ENCODE assay signal across 9 cellular contexts in genomic region chr13:41428155-41428554, GRCh38. TPM values are rescaled to one million over a fixed set of nuclear protein-coding genes. Genes with fewer than 3 reads are reported as not detected.
DNase-seq lines count a peak whose midpoint lies in the region; ATAC-seq and TF ChIP-seq lines count a peak whose summit lies in the region.
"Had no signal": no experiment of that assay in that cellular context is flagged by ENCODE, and none has a peak within 500 bp of the region (broad histone marks: within the 10 kb centered on the region; RNA-seq: fewer than 3 reads in every experiment).

No MANE protein-coding gene starts in this region.

- H3K27me3 ChIP-seq in kidney epithelial cell (ENCODE audit: control insufficient read depth, insufficient read depth, low read length) = peaks cover 5% of the 10 kb centered on the region

- no peaks in the 10 kb centered on the region for H3K36me3 ChIP-seq in kidney epithelial cell (ENCODE audit: control insufficient read depth, insufficient read depth, low read length)
- H3K36me3 ChIP-seq: adrenal gland had no signal

- POLR2A ChIA-PET in activated naive CD8-positive, alpha-beta T cell treated with anti-CD3 and anti-CD28 coated beads, Interleukin-2, amount 10 ng/mL, durations not matched to agents 7 days and 5 days (lab: Charles Lee) = no interaction called here

- peak; percentile 85 for ATAC-seq in SK-N-SH treated with all-trans-retinoic acid at 6 μM for 48 hours
- peak; percentile 84 for ATAC-seq in activated naive CD8-positive, alpha-beta T cell treated with anti-CD3 and anti-CD28 coated beads, Interleukin-2, amount 10 ng/mL, durations not matched to agents 7 days and 5 days (ENCODE audit: low read depth)
- peak; percentile 54 for ATAC-seq in stimulated activated memory B cell treated with anti-CD40 and anti-IgM and Interleukin-4, amounts not matched to agents 10 μg/mL and 1 μg/mL and 100 μg/mL, for 72 hours
- no peak for ATAC-seq in GM18520 (IDR thresholded peaks at IDR 0.05; ENCODE audit: unreplicated experiment)
- no peak for ATAC-seq in left lobe of liver
- ATAC-seq in HG03460 (IDR thresholded peaks at IDR 0.05; ENCODE audit: unreplicated experiment) = no peak

- no peak overlapping the region for H3K27ac Mint-ChIP-seq in activated naive CD8-positive, alpha-beta T cell treated with anti-CD3 and anti-CD28 coated beads, Interleukin-2, amount 10 ng/mL, durations not matched to agents 7 days and 5 days
- no peak overlapping the region for H3K27ac Mint-ChIP-seq in stimulated activated memory B cell treated with anti-CD40 and anti-IgM and Interleukin-4, amounts not matched to agents 10 μg/mL and 1 μg/mL and 100 μg/mL, for 72 hours

- peak overlapping the region; percentile 9 for H3K4me3 ChIP-seq in kidney epithelial cell (ENCODE audit: low read depth, low read length)

- H3K4me1 Mint-ChIP-seq in activated naive CD8-positive, alpha-beta T cell treated with anti-CD3 and anti-CD28 coated beads, Interleukin-2, amount 10 ng/mL, durations not matched to agents 7 days and 5 days = peaks cover 8% of the 10 kb centered on the region
- peaks cover 5% of the 10 kb centered on the region for H3K4me1 Mint-ChIP-seq in stimulated activated memory B cell treated with anti-CD40 and anti-IgM and Interleukin-4, amounts not matched to agents 10 μg/mL and 1 μg/mL and 100 μg/mL, for 72 hours

- no peaks in the 10 kb centered on the region for H3K9me3 Mint-ChIP-seq in activated naive CD8-positive, alpha-beta T cell treated with anti-CD3 and anti-CD28 coated beads, Interleukin-2, amount 10 ng/mL, durations not matched to agents 7 days and 5 days
- H3K9me3 Mint-ChIP-seq in stimulated activated memory B cell treated with anti-CD40 and anti-IgM and Interleukin-4, amounts not matched to agents 10 μg/mL and 1 μg/mL and 100 μg/mL, for 72 hours = no peaks in the 10 kb centered on the region

- peak; percentile 38 for TF ChIP-seq CTCF in kidney epithelial cell (IDR thresholded peaks at IDR 0.05; ENCODE audit: insufficient read depth, low read length, poor library complexity, severe bottlenecking)

- no peaks in the 10 kb centered on the region for H3K36me3 Mint-ChIP-seq in activated naive CD8-positive, alpha-beta T cell treated with anti-CD3 and anti-CD28 coated beads, Interleukin-2, amount 10 ng/mL, durations not matched to agents 7 days and 5 days
- H3K36me3 Mint-ChIP-seq in stimulated activated memory B cell treated with anti-CD40 and anti-IgM and Interleukin-4, amounts not matched to agents 10 μg/mL and 1 μg/mL and 100 μg/mL, for 72 hours = no peaks in the 10 kb centered on the region

- no peaks in the 10 kb centered on the region for H3K27me3 Mint-ChIP-seq in activated naive CD8-positive, alpha-beta T cell treated with anti-CD3 and anti-CD28 coated beads, Interleukin-2, amount 10 ng/mL, durations not matched to agents 7 days and 5 days
- H3K27me3 Mint-ChIP-seq in stimulated activated memory B cell treated with anti-CD40 and anti-IgM and Interleukin-4, amounts not matched to agents 10 μg/mL and 1 μg/mL and 100 μg/mL, for 72 hours = peaks cover 39% of the 10 kb centered on the region

- H3K4me3 Mint-ChIP-seq in activated naive CD8-positive, alpha-beta T cell treated with anti-CD3 and anti-CD28 coated beads, Interleukin-2, amount 10 ng/mL, durations not matched to agents 7 days and 5 days = peak overlapping the region; percentile 81
- no peak overlapping the region for H3K4me3 Mint-ChIP-seq in stimulated activated memory B cell treated with anti-CD40 and anti-IgM and Interleukin-4, amounts not matched to agents 10 μg/mL and 1 μg/mL and 100 μg/mL, for 72 hours

- peak; percentile 65 for DNase-seq in activated naive CD8-positive, alpha-beta T cell treated with anti-CD3 and anti-CD28 coated beads, Interleukin-2, amount 10 ng/mL, durations not matched to agents 7 days and 5 days
- no peak for DNase-seq in kidney epithelial cell (ENCODE audit: low read depth)
- no peak for DNase-seq in NCI-H526 treated with DMSO at 0.1 percent for 48 hours (lab: John Stamatoyannopoulos, UW)
- no peak for DNase-seq in left lobe of liver (ENCODE audit: low spot score)

TF ChIP-seq in SK-N-SH treated with all-trans-retinoic acid at 6 μM for 48 hours, 23 proteins besides CTCF, POLR2A, EP300 and RAD21:
- TF ChIP-seq ARNTL (CRISPR knock-in tag; IDR thresholded peaks at IDR 0.05; ENCODE audit: borderline replicate concordance, low read depth) (no peak), PATZ1 (CRISPR knock-in tag; IDR thresholded peaks at IDR 0.05; ENCODE audit: borderline replicate concordance) (peak; percentile 70; the same call in 1 of the 2 replicates)

RNA-seq across cellular contexts. Expression of gene RGCC, which starts 29.2 kb away (rescaled TPM):
- 10 to 100 TPM; 38.7 to 45.3 TPM for total RNA-seq in activated naive CD8-positive, alpha-beta T cell treated with anti-CD3 and anti-CD28 coated beads, Interleukin-2, amount 10 ng/mL, durations not matched to agents 7 days and 5 days
- total RNA-seq in kidney epithelial cell = 0.21 and 0.29 TPM in 2 replicates
- total RNA-seq in left lobe of liver = 0.88 TPM

Comparison
In these comparisons a context has a peak if more than half of its experiments do, and no peak if none do; other contexts are left out.
1. ATAC-seq: peak in SK-N-SH treated with all-trans-retinoic acid at 6 μM for 48 hours (single experiment), activated naive CD8-positive, alpha-beta T cell treated with anti-CD3 and anti-CD28 coated beads, Interleukin-2, amount 10 ng/mL, durations not matched to agents 7 days and 5 days (single experiment) and stimulated activated memory B cell treated with anti-CD40 and anti-IgM and Interleukin-4, amounts not matched to agents 10 μg/mL and 1 μg/mL and 100 μg/mL, for 72 hours (single experiment); none in GM18520 (single experiment), left lobe of liver (single experiment) and HG03460 (single experiment).
2. RNA of gene RGCC, which starts 29.2 kb away (total RNA-seq): 38.7 to 45.3 TPM in activated naive CD8-positive, alpha-beta T cell treated with anti-CD3 and anti-CD28 coated beads, Interleukin-2, amount 10 ng/mL, durations not matched to agents 7 days and 5 days; 0.88 TPM in left lobe of liver (single experiment) and 0.21 to 0.29 TPM in kidney epithelial cell; every median in the first group is over 10 times any median in the second.